ENCODE assay signal across 21 cellular contexts in genomic region chr5:166185232-166185631, GRCh38.
"Had no signal": no experiment of that assay in that cellular context is flagged by ENCODE, and none has a peak within 500 bp of the region (broad histone marks: within the 10 kb centered on the region; RNA-seq: fewer than 3 reads in every experiment).

No MANE protein-coding gene starts in this region.

- FAIRE-seq: endothelial cell of umbilical vein, islet of Langerhans, keratinocyte had no signal

- H3K4me1 ChIP-seq: esophagus muscularis mucosa, gastrocnemius medialis, heart right ventricle, left lung, lower lobe of right lung had no signal

- ATAC-seq: gastrocnemius medialis, heart right ventricle, left cardiac atrium, left lung, left ventricle myocardium superior, lower lobe of right lung, mucosa of descending colon had no signal

- DNase-seq: dermis blood vessel endothelial cell; dorsolateral prefrontal cortex; effector CD4-positive, alpha-beta T cell; effector memory CD4-positive, alpha-beta T cell; foreskin melanocyte; gastrocnemius medialis; glutamatergic neuron; heart right ventricle; hippocampal formation; left cardiac atrium; left lung; left ventricle myocardium superior; lower lobe of right lung; mesenchymal stem cell; mucosa of descending colon; naive B cell had no signal

- H3K4me3 ChIP-seq: coronary artery, dorsolateral prefrontal cortex, esophagus muscularis mucosa, gastrocnemius medialis, heart right ventricle, left lung, lower lobe of right lung, mucosa of descending colon had no signal

- H3K36me3 ChIP-seq: esophagus muscularis mucosa, gastrocnemius medialis, heart right ventricle, left lung, lower lobe of right lung had no signal

- H3K9me3 ChIP-seq: esophagus muscularis mucosa, gastrocnemius medialis, heart right ventricle, left lung, lower lobe of right lung had no signal

- H3K27me3 ChIP-seq: dorsolateral prefrontal cortex, esophagus muscularis mucosa, gastrocnemius medialis, heart right ventricle, left lung had no signal

- H3K27ac ChIP-seq: coronary artery, dorsolateral prefrontal cortex, esophagus muscularis mucosa, gastrocnemius medialis, heart right ventricle, left lung, lower lobe of right lung had no signal
